In the genomic region with DNA sequence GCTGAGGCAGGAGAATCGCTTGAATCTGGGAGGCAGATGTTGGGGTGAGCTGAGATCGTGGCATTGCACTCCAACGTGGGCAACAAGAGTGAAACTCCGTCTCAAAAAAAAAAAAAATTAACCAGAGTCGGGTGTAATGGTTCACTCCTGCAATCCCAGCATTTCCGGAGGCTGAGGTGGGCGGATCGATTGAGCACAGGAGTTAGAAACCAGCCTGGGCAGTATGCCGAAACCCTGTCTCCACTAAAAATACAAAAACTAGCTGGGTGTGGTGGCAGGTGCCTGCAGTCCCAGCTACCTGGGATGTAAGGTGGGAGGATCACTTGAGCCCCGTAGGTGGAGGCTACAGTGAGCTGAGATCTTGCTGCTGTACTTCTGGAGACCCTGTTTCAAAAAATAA, we compare ENCODE assay signal across 10 cellular contexts. TPM values are rescaled to one million over a fixed set of nuclear protein-coding genes. Genes with fewer than 3 reads are reported as not detected.
A peak's percentile ranks its signal among the peaks of the same experiment; 100 is the strongest.
DNase-seq lines count a peak whose midpoint lies in the region; ATAC-seq, FAIRE-seq and TF ChIP-seq lines count a peak whose summit lies in the region.
"Had no signal": no experiment of that assay in that cellular context is flagged by ENCODE, and none has a peak within 500 bp of the region (broad histone marks: within the 10 kb centered on the region; RNA-seq: fewer than 3 reads in every experiment).

No MANE protein-coding gene starts in this region.

- CTCF ChIA-PET in RWPE1 (lab: Yijun Ruan, JAX) = interaction anchor here (0.6 kb wide), 2 partner anchors 40 to 234 kb away, joined by 3 to 5 read pairs; no protein-coding TSS in a partner anchor

- no peak overlapping the region for H3K4ac ChIP-seq in H9 (ENCODE audit: low read depth, low read length)

- peak overlapping the region; percentile 67 for H3K4me2 ChIP-seq in H9 (ENCODE audit: insufficient read depth, insufficient read length, low read length)

- no peak overlapping the region for H3K9ac ChIP-seq in H9 (ENCODE audit: extremely low read depth, insufficient read length, low read length)

- peaks cover 27 to 45% (median 42%) of the 10 kb centered on the region in 3 experiments for H3K36me3 Mint-ChIP-seq in H9 (ENCODE audit: insufficient read depth in 1 of 3, low read depth in 3 of 3)

- no peak overlapping the region for H3K18ac ChIP-seq in H9 (ENCODE audit: insufficient read length, low read depth, low read length)

- no peak overlapping the region for H3K27ac Mint-ChIP-seq in H9

- H4K8ac ChIP-seq in H9 (replicated peaks; ENCODE audit: insufficient read length, low read depth, low read length) = no peak overlapping the region

- no peak overlapping the region for H4K91ac ChIP-seq in H9 (ENCODE audit: insufficient read length, low read depth, low read length)

- POLR2A ChIA-PET in RWPE1 (lab: Yijun Ruan, JAX; ENCODE audit: low non-redundant PET) = interaction anchor here (0.5 kb wide), 1 partner anchor 8 kb away, joined by 3 read pairs; no protein-coding TSS in a partner anchor

- H3K23ac ChIP-seq in H9 (ENCODE audit: insufficient read length, low read depth, low read length) = no peak overlapping the region

- H3K56ac ChIP-seq in H9 (ENCODE audit: insufficient read length, low read depth, low read length) = no peak overlapping the region

- no peaks in the 10 kb centered on the region for H4K20me1 ChIP-seq in H9 (ENCODE audit: control insufficient read depth, insufficient read depth, insufficient read length)

- H3K14ac ChIP-seq in H9 (ENCODE audit: insufficient read depth, low read length) = no peak overlapping the region

- peaks cover 13% of the 10 kb centered on the region for H3K23me2 ChIP-seq in H9 (ENCODE audit: insufficient read length, low read depth, low read length, poor library complexity, severe bottlenecking)

- H3K27ac ChIP-seq in H9 (ENCODE audit: insufficient read length, low read depth, low read length) (no peak overlapping the region), RWPE1 (peak overlapping the region; percentile 93), epithelial cell of prostate (peak overlapping the region; percentile 99)

- TF ChIP-seq CTCF in H9 (conservative IDR thresholded peaks at IDR 0.05) = no peak
- no peak for TF ChIP-seq CTCF in RWPE1 (conservative IDR thresholded peaks at IDR 0.05; ENCODE audit: low read depth)
- TF ChIP-seq CTCF in retinal pigment epithelial cell (conservative IDR thresholded peaks at IDR 0.05; ENCODE audit: low read depth, low read length) = no peak

- no peak for ATAC-seq in GM19397 (IDR thresholded peaks at IDR 0.05; ENCODE audit: unreplicated experiment)

- H3K27me3 Mint-ChIP-seq in H9 (ENCODE audit: low read depth) = no peaks in the 10 kb centered on the region

- no peak overlapping the region for H2BK15ac ChIP-seq in H9 (ENCODE audit: low read depth, low read length)

- no peak overlapping the region for H4K5ac ChIP-seq in H9 (ENCODE audit: insufficient read length, low read depth, low read length)

- H3K79me2 ChIP-seq in H9 (ENCODE audit: insufficient read depth, low read length) = peaks cover 17% of the 10 kb centered on the region; the same call in 1 of the 2 replicates

- H2AK5ac ChIP-seq in H9 (ENCODE audit: insufficient read length, low read length) = no peak overlapping the region

- H3K4me3 ChIP-seq in retinal pigment epithelial cell (ENCODE audit: low read length) = peak overlapping the region; percentile 82

- H3K4me1 Mint-ChIP-seq in H9 = peaks cover 23 to 29% of the 10 kb centered on the region in 2 experiments

- H3K79me1 ChIP-seq in H9 (ENCODE audit: insufficient read depth, low read depth, low read length, poor library complexity, severe bottlenecking) = peaks cover 16% of the 10 kb centered on the region

- H2BK12ac ChIP-seq in H9 (ENCODE audit: insufficient read length, low read depth, low read length) = no peak overlapping the region

- no peak for DNase-seq in H9
- no peak for DNase-seq in RWPE1 (ENCODE audit: low spot score)
- DNase-seq in epithelial cell of prostate (ENCODE audit: low read depth, low spot score) = no peak
- no peak for DNase-seq in retinal pigment epithelial cell (ENCODE audit: low read depth)
- DNase-seq in HTR-8/SVneo (ENCODE audit: insufficient read length, low spot score) = no peak
- no peak for DNase-seq in NCI-H1417 (lab: John Stamatoyannopoulos, UW)
- DNase-seq: stimulated activated CD4-positive, alpha-beta T cell treated with anti-CD3 and anti-CD28 coated beads, Interleukin-1b, Interleukin-23, amount 100 ng/mL, for 48 hours had no signal

- no peak overlapping the region for H3T11ph ChIP-seq in H9 (ENCODE audit: low read length)

- no peaks in the 10 kb centered on the region for H3K27me3 ChIP-seq in H9 (ENCODE audit: insufficient read depth, low read length)

- WGBS in H9 (ENCODE audit: extremely low coverage, insufficient read length, low lambda C conversion rate) = no CpG with 5 or more reads among the region's 10 CpGs

- H2BK120ac ChIP-seq in H9 (ENCODE audit: low read depth, low read length, poor library complexity, severe bottlenecking) = no peak overlapping the region

- H2BK5ac ChIP-seq in H9 (ENCODE audit: insufficient read length, low read length) = no peak overlapping the region

- no peaks in the 10 kb centered on the region for H3K9me3 ChIP-seq in H9 (ENCODE audit: control insufficient read depth, low read depth, low read length)

- no peak overlapping the region for H2AFZ ChIP-seq in H9 (ENCODE audit: low read length)

- H3K9me3 Mint-ChIP-seq in H9 = no peaks in the 10 kb centered on the region

- no peak overlapping the region for H2BK20ac ChIP-seq in H9 (ENCODE audit: low read depth, low read length, poor library complexity, severe bottlenecking)

- peaks cover 6% of the 10 kb centered on the region; the same call in 1 of the 2 replicates for H3K4me1 ChIP-seq in H9 (ENCODE audit: insufficient read depth, low read length)

- peak overlapping the region; percentile 90 to 95 for H3K4me3 Mint-ChIP-seq in H9

- FAIRE-seq in HTR-8/SVneo (lab: Jason Lieb, UNC) = no peak
- FAIRE-seq: islet of Langerhans had no signal

RNA-seq across cellular contexts. Expression of gene RANGAP1, which starts 1.5 kb away (rescaled TPM):
- total RNA-seq in H9 (2021) = 130 and 139 TPM in 2 replicates

RNA-seq across cellular contexts. Expression of gene ZC3H7B, which starts 16.9 kb away (rescaled TPM):
- 67.0 and 69.3 TPM in 2 replicates for total RNA-seq in H9 (2021)

RNA-seq across cellular contexts. Expression of gene CHADL, which starts 43.7 kb away (rescaled TPM):
- total RNA-seq in H9 (2021) = 1.3 and 1.6 TPM in 2 replicates
- total RNA-seq: M059J had no signal
